28 cellular contexts compared by ENCODE assay signal in the genomic region with DNA sequence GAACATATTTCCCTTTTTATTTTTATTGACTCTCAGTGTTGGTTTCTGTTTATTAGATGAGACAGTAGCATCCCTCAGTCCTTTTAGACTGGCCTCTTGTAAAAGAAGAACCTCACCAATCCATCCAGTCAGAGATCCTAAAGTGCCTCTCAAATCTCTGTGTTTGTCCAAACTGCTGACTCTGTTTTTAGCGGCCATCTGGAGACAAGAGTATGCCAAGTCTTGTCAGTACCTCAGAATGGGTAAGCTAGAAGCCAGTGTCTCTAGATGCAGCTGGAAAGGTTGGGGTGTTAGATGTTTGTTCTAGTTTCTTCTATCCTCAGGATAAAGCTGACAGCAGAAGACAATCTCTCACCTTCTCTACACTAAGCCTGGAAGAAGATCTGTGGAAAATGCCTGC.
"Had no signal": no experiment of that assay in that cellular context is flagged by ENCODE, and none has a peak within 500 bp of the region (broad histone marks: within the 10 kb centered on the region; RNA-seq: fewer than 3 reads in every experiment).

No MANE protein-coding gene starts in this region.

- H3K27me3 ChIP-seq: brain microvascular endothelial cell, foreskin keratinocyte, gastrocnemius medialis, heart left ventricle had no signal

- ATAC-seq: activated CD4-positive, CD25-positive, alpha-beta regulatory T cell treated with anti-CD3 and anti-CD28 coated beads, Interleukin-2, amount 50 U/mL, for 24 hours; activated CD8-positive, alpha-beta T cell treated with anti-CD3 and anti-CD28 coated beads for 36 hours; activated T-cell treated with anti-CD3 and anti-CD28 coated beads, Interleukin-2, amount 50 U/mL, for 4 hours; activated T-helper 17 cell treated with anti-CD3 and anti-CD28 coated beads, Interleukin-2, amount 50 U/mL, for 72 hours; esophagus mucosa; foreskin keratinocyte; gastrocnemius medialis; heart left ventricle; T-helper 17 cell had no signal

- H3K4me3 ChIP-seq: coronary artery, dorsolateral prefrontal cortex, gastrocnemius medialis, heart left ventricle had no signal

- H3K9me3 ChIP-seq: gastrocnemius medialis had no signal

- H3K4me1 ChIP-seq: foreskin keratinocyte, gastrocnemius medialis, heart left ventricle had no signal

- H3K27ac ChIP-seq: brain microvascular endothelial cell, coronary artery, foreskin keratinocyte, gastrocnemius medialis, heart left ventricle, WERI-Rb-1 had no signal

- DNase-seq: activated B cell treated with CpG ODN at 0.5 μM for 24 hours; activated CD4-positive, alpha-beta T cell treated with anti-CD3 and anti-CD28 coated beads for 48 hours; activated CD4-positive, alpha-beta T cell treated with anti-CD3 and anti-CD28 coated beads, Interleukin-2, amount 50 U/mL, for 1 hour; activated CD4-positive, alpha-beta T cell treated with anti-CD3 and anti-CD28 coated beads, Interleukin-2, amount 50 U/mL, for 48 hours; activated CD8-positive, alpha-beta memory T cell treated with anti-CD3 and anti-CD28 coated beads for 24 hours; activated CD8-positive, alpha-beta T cell treated with anti-CD3 and anti-CD28 coated beads for 36 hours; activated effector memory CD4-positive, alpha-beta T cell treated with Interleukin-2 at 50 U/mL for 16 hours; activated gamma-delta T cell treated with Interleukin-2 at 50 U/mL for 16 hours; activated naive CD4-positive, alpha-beta T cell treated with anti-CD3 and anti-CD28 coated beads, Interleukin-2, amount 50 U/mL, for 16 hours; activated naive CD4-positive, alpha-beta T cell treated with Interleukin-2 at 50 U/mL for 16 hours; activated T-cell treated with anti-CD3 and anti-CD28 coated beads, Interleukin-2, amount 50 U/mL, for 4 hours; amniotic stem cell; anterior cingulate cortex; brain microvascular endothelial cell; effector memory CD4-positive, alpha-beta T cell; endodermal cell; foreskin keratinocyte; gastrocnemius medialis; glutamatergic neuron; heart left ventricle; T-helper 17 cell; T1000; WERI-Rb-1 had no signal

- H3K36me3 ChIP-seq: brain microvascular endothelial cell, gastrocnemius medialis, heart left ventricle, WERI-Rb-1 had no signal
